14 cellular contexts compared by ENCODE assay signal in genomic region chr1:109908857-109909256, GRCh38. TPM values are rescaled to one million over a fixed set of nuclear protein-coding genes. Genes with fewer than 3 reads are reported as not detected.
DNase-seq lines count a peak whose midpoint lies in the region; ATAC-seq, FAIRE-seq and TF ChIP-seq lines count a peak whose summit lies in the region.
"Had no signal": no experiment of that assay in that cellular context is flagged by ENCODE, and none has a peak within 500 bp of the region (broad histone marks: within the 10 kb centered on the region; RNA-seq: fewer than 3 reads in every experiment).

No MANE protein-coding gene starts in this region.

- BruUV-seq in K562 (replicated peaks; lab: Mats Ljungman, UMichigan): no TSS peak

- no peak overlapping the region for H3K4me2 ChIP-seq in K562 (ENCODE audit: insufficient read depth, low read length)

- CTCF ChIA-PET in activated CD8-positive, alpha-beta memory T cell treated with anti-CD3 and anti-CD28 coated beads, Interleukin-2, amount 10 ng/mL, durations not matched to agents 7 days and 5 days (lab: Charles Lee): interaction anchor here (0.9 to 3.4 kb wide), 4 partner anchors 71 to 131 kb away, joined by 3 to 23 read pairs (median 9); partner anchors contain the start of gene AHCYL1
- CTCF ChIA-PET in CD8-positive, alpha-beta T cell (lab: Charles Lee): interaction anchor here (1.2 to 3.5 kb wide), 4 partner anchors 75 to 418 kb away, joined by 3 to 17 read pairs (median 4); no protein-coding TSS in a partner anchor
- CTCF ChIA-PET in K562 (lab: Yijun Ruan, JAX; ENCODE audit: low intra/inter-chr PET ratio): no interaction called here

- POLR2A ChIA-PET in CD8-positive, alpha-beta T cell (lab: Charles Lee): no interaction called here
- POLR2A ChIA-PET in K562 (lab: Yijun Ruan, JAX): interaction anchor here (1.3 to 4.0 kb wide), 3 partner anchors 9 to 111 kb away, joined by 4 to 15 read pairs (median 7); no protein-coding TSS in a partner anchor

- intact Hi-C loops in CD8-positive, alpha-beta T cell (cut with DNase I, micrococcal nuclease): loop anchor here (5.0 to 10.0 kb wide), 2 partner anchors 117 to 364 kb away; partner anchors contain the start of gene GNAI3 (in 1 of the 2)
- intact Hi-C loops in K562 (cut with micrococcal nuclease): no loop called here

- H3K27me3 Mint-ChIP-seq in activated CD8-positive, alpha-beta memory T cell treated with anti-CD3 and anti-CD28 coated beads, Interleukin-2, amount 10 ng/mL, durations not matched to agents 7 days and 5 days: no peaks in the 10 kb centered on the region
- no peaks in the 10 kb centered on the region for H3K27me3 Mint-ChIP-seq in CD8-positive, alpha-beta T cell (ENCODE audit: low read depth)
- peaks cover 7 to 8% of the 10 kb centered on the region in 2 donors for H3K27me3 Mint-ChIP-seq in stimulated activated naive B cell treated with anti-CD40 and anti-IgM and Interleukin-4, amounts not matched to agents 10 μg/mL and 1 μg/mL and 100 μg/mL, for 72 hours

- H3K4me1 Mint-ChIP-seq in activated CD8-positive, alpha-beta memory T cell treated with anti-CD3 and anti-CD28 coated beads, Interleukin-2, amount 10 ng/mL, durations not matched to agents 7 days and 5 days: peaks cover 76% of the 10 kb centered on the region
- peaks cover 60% of the 10 kb centered on the region for H3K4me1 Mint-ChIP-seq in CD8-positive, alpha-beta T cell (ENCODE audit: low read depth)
- H3K4me1 Mint-ChIP-seq in stimulated activated naive B cell treated with anti-CD40 and anti-IgM and Interleukin-4, amounts not matched to agents 10 μg/mL and 1 μg/mL and 100 μg/mL, for 72 hours: peaks cover 75 to 87% of the 10 kb centered on the region in 2 donors

- DNase-seq in activated CD8-positive, alpha-beta memory T cell treated with anti-CD3 and anti-CD28 coated beads, Interleukin-2, amount 10 ng/mL, durations not matched to agents 7 days and 5 days: no peak
- DNase-seq in activated CD8-positive, alpha-beta memory T cell treated with anti-CD3 and anti-CD28 coated beads, Interleukin-2, amount 50 U/mL, for 48 hours: no peak
- no peak for DNase-seq in CD8-positive, alpha-beta T cell
- DNase-seq in K562 (ENCODE audit: extremely low read depth in 1 of 4, low spot score in 3 of 4) (no peak), GM03348 (ENCODE audit: low spot score) (no peak)
- DNase-seq in stimulated activated naive B cell treated with anti-CD40 and anti-IgM and Interleukin-4, amounts not matched to agents 10 μg/mL and 1 μg/mL and 100 μg/mL, for 72 hours: no peak
- DNase-seq in stimulated activated CD4-positive, alpha-beta T cell treated with anti-CD3 and anti-CD28 coated beads, Interleukin-2, amount 100 ng/mL, for 24 hours: no peak
- DNase-seq: GOT3, NCI-H1694 treated with DMSO at 0.1 percent for 48 hours, NCI-H446, NCI-H748 treated with DMSO at 0.1 percent for 48 hours, PC-9 had no signal

- no peak overlapping the region for H3K27ac ChIP-seq in CD8-positive, alpha-beta T cell (ENCODE audit: low read depth, low read length)
- no peak overlapping the region for H3K27ac ChIP-seq in K562 (ENCODE audit: extremely low read depth, low read depth, low read length)
- H3K27ac ChIP-seq: PC-9 had no signal

- no peak for FAIRE-seq in K562 (lab: Jason Lieb, UNC)
- FAIRE-seq: A549 had no signal

- TF ChIP-seq EP300 in K562 (IDR thresholded peaks at IDR 0.05; ENCODE audit: low read length): no peak

- TF ChIP-seq RAD21 in K562 (CRISPR knock-in tag; conservative IDR thresholded peaks at IDR 0.05 in 1 of 2, IDR thresholded peaks at IDR 0.05 in 1 of 2): no peak

- H3K36me3 Mint-ChIP-seq in activated CD8-positive, alpha-beta memory T cell treated with anti-CD3 and anti-CD28 coated beads, Interleukin-2, amount 10 ng/mL, durations not matched to agents 7 days and 5 days: peaks cover 18% of the 10 kb centered on the region
- no peaks in the 10 kb centered on the region for H3K36me3 Mint-ChIP-seq in CD8-positive, alpha-beta T cell
- H3K36me3 Mint-ChIP-seq in stimulated activated naive B cell treated with anti-CD40 and anti-IgM and Interleukin-4, amounts not matched to agents 10 μg/mL and 1 μg/mL and 100 μg/mL, for 72 hours: peaks cover 22 to 43% of the 10 kb centered on the region in 2 donors

- H3K27ac Mint-ChIP-seq in activated CD8-positive, alpha-beta memory T cell treated with anti-CD3 and anti-CD28 coated beads, Interleukin-2, amount 10 ng/mL, durations not matched to agents 7 days and 5 days: peak overlapping the region; percentile 91
- peak overlapping the region; percentile 32 for H3K27ac Mint-ChIP-seq in CD8-positive, alpha-beta T cell
- H3K27ac Mint-ChIP-seq in stimulated activated naive B cell treated with anti-CD40 and anti-IgM and Interleukin-4, amounts not matched to agents 10 μg/mL and 1 μg/mL and 100 μg/mL, for 72 hours: peak overlapping the region; percentile 99

- H2AFZ ChIP-seq in K562 (ENCODE audit: low read depth, low read length): no peak overlapping the region
- H2AFZ ChIP-seq: PC-9 had no signal

- in situ Hi-C loops in K562 (cut with MboI): no loop called here

- H3K4me3 Mint-ChIP-seq in activated CD8-positive, alpha-beta memory T cell treated with anti-CD3 and anti-CD28 coated beads, Interleukin-2, amount 10 ng/mL, durations not matched to agents 7 days and 5 days: no peak overlapping the region
- peak overlapping the region; percentile 88 for H3K4me3 Mint-ChIP-seq in CD8-positive, alpha-beta T cell
- H3K4me3 Mint-ChIP-seq in stimulated activated naive B cell treated with anti-CD40 and anti-IgM and Interleukin-4, amounts not matched to agents 10 μg/mL and 1 μg/mL and 100 μg/mL, for 72 hours: peak overlapping the region in 1 of 2 donors; percentile 23

- no peak for ATAC-seq in activated CD8-positive, alpha-beta memory T cell treated with anti-CD3 and anti-CD28 coated beads, Interleukin-2, amount 10 ng/mL, durations not matched to agents 7 days and 5 days
- no peak for ATAC-seq in CD8-positive, alpha-beta T cell
- ATAC-seq in K562: no peak
- ATAC-seq in stimulated activated naive B cell treated with anti-CD40 and anti-IgM and Interleukin-4, amounts not matched to agents 10 μg/mL and 1 μg/mL and 100 μg/mL, for 72 hours (replicated peaks): no peak
- ATAC-seq: A549, Right ventricle myocardium inferior had no signal

- no peak for TF ChIP-seq CTCF in CD8-positive, alpha-beta T cell (IDR thresholded peaks at IDR 0.05)
- TF ChIP-seq CTCF in K562 (IDR thresholded peaks at IDR 0.05 in 2 of 3, conservative IDR thresholded peaks at IDR 0.05 in 1 of 3; ENCODE audit: insufficient read depth in 2 of 3, low read depth in 1 of 3, low read length in 3 of 3): no peak

- no peaks in the 10 kb centered on the region for H3K9me1 ChIP-seq in K562 (ENCODE audit: control insufficient read depth, insufficient read depth, low read length)

- peaks cover 32% of the 10 kb centered on the region for H3K4me1 ChIP-seq in CD8-positive, alpha-beta T cell (ENCODE audit: insufficient read depth, low read length)
- peaks cover 34 to 37% of the 10 kb centered on the region in 2 experiments for H3K4me1 ChIP-seq in K562 (replicated peaks in 1 of 2; ENCODE audit: control insufficient read depth in 2 of 2, insufficient read depth in 2 of 2, low read length in 2 of 2)

- H3K9me3 ChIP-seq in CD8-positive, alpha-beta T cell (ENCODE audit: low read length): no peaks in the 10 kb centered on the region
- H3K9me3 ChIP-seq in K562 (replicated peaks; ENCODE audit: control insufficient read depth, insufficient read depth, low read depth, low read length): no peaks in the 10 kb centered on the region
- H3K9me3 ChIP-seq: A549 had no signal

- H3K9me3 Mint-ChIP-seq in activated CD8-positive, alpha-beta memory T cell treated with anti-CD3 and anti-CD28 coated beads, Interleukin-2, amount 10 ng/mL, durations not matched to agents 7 days and 5 days (ENCODE audit: low read depth): no peaks in the 10 kb centered on the region
- H3K9me3 Mint-ChIP-seq in CD8-positive, alpha-beta T cell: no peaks in the 10 kb centered on the region
- no peaks in the 10 kb centered on the region for H3K9me3 Mint-ChIP-seq in stimulated activated naive B cell treated with anti-CD40 and anti-IgM and Interleukin-4, amounts not matched to agents 10 μg/mL and 1 μg/mL and 100 μg/mL, for 72 hours

- WGBS in K562 (ENCODE audit: insufficient coverage, low coverage, missing lambda C conversion rate): 81% methylated on average over 3 of the region's 3 CpGs

- peaks cover 21% of the 10 kb centered on the region for H3K79me2 ChIP-seq in K562 (ENCODE audit: control insufficient read depth, insufficient read depth, low read length)

- TF ChIP-seq POLR2A in K562 (conservative IDR thresholded peaks at IDR 0.05): no peak

- H3K27me3 ChIP-seq in CD8-positive, alpha-beta T cell (ENCODE audit: insufficient read depth, low read length): no peaks in the 10 kb centered on the region
- no peaks in the 10 kb centered on the region for H3K27me3 ChIP-seq in K562 (ENCODE audit: control insufficient read depth in 2 of 2, insufficient read depth in 2 of 2, low read length in 2 of 2)

- H3K4me3 ChIP-seq in CD8-positive, alpha-beta T cell (ENCODE audit: low read depth, low read length): no peak overlapping the region
- no peak overlapping the region for H3K4me3 ChIP-seq in K562
- H3K4me3 ChIP-seq: A549 had no signal

- no peaks in the 10 kb centered on the region for H3K36me3 ChIP-seq in CD8-positive, alpha-beta T cell (ENCODE audit: insufficient read depth, low read length)
- H3K36me3 ChIP-seq in K562 (ENCODE audit: control insufficient read depth, insufficient read depth, low read length): no peaks in the 10 kb centered on the region

- no peaks in the 10 kb centered on the region for H4K20me1 ChIP-seq in K562 (replicated peaks; ENCODE audit: control insufficient read depth, insufficient read depth, low read length)

- H3K9ac ChIP-seq in K562 (ENCODE audit: insufficient read depth in 1 of 2, low read depth in 2 of 2, low read length in 2 of 2): no peak overlapping the region

RNA-seq across cellular contexts. Expression of gene CSF1, which starts 1.8 kb away (rescaled TPM):
- total RNA-seq in activated CD8-positive, alpha-beta memory T cell treated with anti-CD3 and anti-CD28 coated beads, Interleukin-2, amount 10 ng/mL, durations not matched to agents 7 days and 5 days: 100 to 1,000 TPM in 1 of 2 experiments, 10 to 100 TPM in 1; 77.6 to 143 TPM
- 1 to 10 TPM; 5.6 to 5.8 TPM for total RNA-seq in CD8-positive, alpha-beta T cell
- total RNA-seq in K562 (2011; cell fraction: chromatin; rRNA removed; ENCODE audit: low replicate concordance): 11.8 and 30.8 TPM in 2 replicates
- total RNA-seq in K562 (2011; cell fraction: nucleolus; rRNA removed): 17.2 and 24.8 TPM in 2 replicates
- 16.3 and 18.2 TPM in 2 replicates for total RNA-seq in K562 (2011; cell fraction: nucleoplasm; rRNA removed)
- total RNA-seq in K562 (2014; rRNA removed): 2.8 and 5.9 TPM in 2 replicates
- 1.6 TPM in 2 replicates for total RNA-seq in K562 (2014; rRNA removed; fragmentation: Illumina TruSeq; extraction: Trizol)
- total RNA-seq in K562 (2015; rRNA removed; fragmentation: Illumina TruSeq; extraction: Trizol): 2.4 and 3.4 TPM in 2 replicates
- total RNA-seq in K562 (2021): 6.7 and 6.8 TPM in 2 replicates
- 6.9 and 11.8 TPM in 2 replicates for polyA plus RNA-seq in K562 (2011; rRNA removed)
- 4.6 and 12.6 TPM in 2 replicates for polyA plus RNA-seq in K562 (2011; cell fraction: cytosol; rRNA removed)
- 12.5 and 39.9 TPM in 2 replicates for polyA plus RNA-seq in K562 (2011; cell fraction: nucleus; rRNA removed)
- polyA plus RNA-seq in K562 (2012): 4.7 and 8.6 TPM in 2 replicates
- 3.8 and 4.8 TPM in 2 replicates for polyA plus RNA-seq in K562 (2014; fragmentation: Illumina TruSeq; extraction: Trizol)
- under 1 TPM; 0.18 to 0.23 TPM for polyA plus RNA-seq in K562 (2014; fragmentation: Nextera tagmentation; extraction: Ambion mirVana)
- 2.7 and 4.3 TPM in 2 replicates for polyA plus RNA-seq in K562 (2014; rRNA removed)
- 3.9 and 8.8 TPM in 2 replicates for polyA minus RNA-seq in K562 (2011; rRNA and poly(A)+ RNA removed)
- polyA minus RNA-seq in K562 (2011; cell fraction: cytosol; rRNA and poly(A)+ RNA removed): 8.5 and 11.6 TPM in 2 replicates
- 5.1 and 13.7 TPM in 2 replicates for polyA minus RNA-seq in K562 (2011; cell fraction: nucleus; rRNA and poly(A)+ RNA removed)

Comparison
In these comparisons a context has a peak if more than half of its experiments do, and no peak if none do; other contexts are left out.
1. H3K27ac Mint-ChIP-seq: peak in every context shown above with its lines; median percentile 99 in stimulated activated naive B cell treated with anti-CD40 and anti-IgM and Interleukin-4, amounts not matched to agents 10 μg/mL and 1 μg/mL and 100 μg/mL, for 72 hours; 91 in activated CD8-positive, alpha-beta memory T cell treated with anti-CD3 and anti-CD28 coated beads, Interleukin-2, amount 10 ng/mL, durations not matched to agents 7 days and 5 days; 32 in CD8-positive, alpha-beta T cell.